8 cellular contexts compared by ENCODE assay signal in the genomic region with DNA sequence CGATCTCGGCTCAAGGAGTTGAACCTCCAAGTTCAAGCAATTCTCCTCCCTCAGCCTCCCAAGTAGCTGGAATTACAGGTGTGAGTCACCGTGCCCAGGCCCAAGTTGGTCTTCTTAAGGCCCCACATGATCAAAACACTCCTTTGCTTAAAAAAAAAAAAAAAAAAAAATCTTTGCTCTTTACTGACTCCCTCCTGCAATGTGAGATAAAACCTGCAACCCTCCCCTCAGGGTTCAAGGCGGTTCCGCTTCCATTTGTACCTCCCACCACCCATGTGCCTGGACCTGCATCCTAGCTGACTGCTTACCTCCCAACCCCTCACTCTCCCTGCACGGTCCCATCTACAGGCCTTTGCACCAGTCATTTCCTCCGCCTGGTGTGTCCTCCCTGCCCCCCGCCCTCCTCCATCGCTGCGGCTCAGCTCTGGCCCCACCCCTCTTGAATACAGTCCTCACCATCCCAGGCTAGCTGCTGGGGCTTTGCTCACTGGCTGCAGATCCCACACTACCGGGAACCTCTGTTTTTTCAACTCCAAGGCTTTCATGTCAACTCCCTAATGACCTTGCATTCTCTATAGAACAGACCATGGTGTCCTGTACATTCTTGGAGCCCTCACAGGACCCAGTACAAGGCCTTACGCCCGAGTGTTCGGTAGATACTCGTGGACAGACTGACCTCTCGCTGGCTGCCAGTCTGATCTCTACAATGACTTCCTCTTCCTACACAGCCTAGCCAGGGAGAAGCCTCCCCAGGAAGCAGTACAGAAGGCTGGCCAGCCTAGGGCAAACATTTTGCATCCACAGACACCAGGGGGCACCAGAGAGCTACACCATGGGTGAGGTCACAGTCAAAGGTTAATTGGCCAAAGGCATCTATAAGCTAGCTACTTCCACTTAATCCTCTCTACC. TPM values are rescaled to one million over a fixed set of nuclear protein-coding genes. Genes with fewer than 3 reads are reported as not detected.
A peak's percentile ranks its signal among the peaks of the same experiment; 100 is the strongest.
DNase-seq lines count a peak whose midpoint lies in the region; ATAC-seq and TF ChIP-seq lines count a peak whose summit lies in the region.

No MANE protein-coding gene starts in this region.

- H3K36me3 ChIP-seq in CD8-positive, alpha-beta T cell (ENCODE audit: insufficient read depth, low read length), result peaks cover 63% of the 10 kb centered on the region
- peaks cover 6% of the 10 kb centered on the region for H3K36me3 ChIP-seq in H7 (replicated peaks; ENCODE audit: control insufficient read depth, insufficient read depth, low read length)

- H3K4me3 ChIP-seq in CD8-positive, alpha-beta T cell (ENCODE audit: low read depth, low read length), result no peak overlapping the region
- H3K4me3 ChIP-seq in H7 (ENCODE audit: insufficient read depth, low read depth, low read length), result no peak overlapping the region

- POLR2A ChIA-PET in CD8-positive, alpha-beta T cell (lab: Charles Lee), result interaction anchor here (0.6 to 2.0 kb wide), 11 partner anchors 11 to 101 kb away, joined by 3 to 16 read pairs (median 3); a partner anchor contains a TSS

- H3K4me1 ChIP-seq in CD8-positive, alpha-beta T cell (ENCODE audit: insufficient read depth, low read length), result no peaks in the 10 kb centered on the region

- no peak overlapping the region for H3K4me3 Mint-ChIP-seq in CD8-positive, alpha-beta T cell
- H3K4me3 Mint-ChIP-seq in central memory CD8-positive, alpha-beta T cell, result no peak overlapping the region

- TF ChIP-seq CTCF in CD8-positive, alpha-beta T cell (IDR thresholded peaks at IDR 0.05), result peak; percentile 97

- no peaks in the 10 kb centered on the region for H3K27me3 ChIP-seq in CD8-positive, alpha-beta T cell (ENCODE audit: insufficient read depth, low read length)
- no peaks in the 10 kb centered on the region for H3K27me3 ChIP-seq in H7 (ENCODE audit: control insufficient read depth, insufficient read depth, low read length)

- peak overlapping the region; percentile 79 for H3K27ac Mint-ChIP-seq in CD8-positive, alpha-beta T cell
- peak overlapping the region; percentile 53 for H3K27ac Mint-ChIP-seq in central memory CD8-positive, alpha-beta T cell (ENCODE audit: low read depth)

- H3K9me3 ChIP-seq in CD8-positive, alpha-beta T cell (ENCODE audit: low read length), result no peaks in the 10 kb centered on the region

- intact Hi-C loops in CD8-positive, alpha-beta T cell (cut with DNase I, micrococcal nuclease), result loop anchor here (1.0 to 5.0 kb wide), 9 partner anchors 22 to 310 kb away; partner anchors contain the start of gene ZNF410 (in 1 of the 2)

- peak; percentile 70 to 95 (median 92) for DNase-seq in CD8-positive, alpha-beta T cell
- peak; percentile 95 for DNase-seq in H7
- DNase-seq in NCI-H345 (lab: John Stamatoyannopoulos, UW), result peak; percentile 59
- DNase-seq in central memory CD8-positive, alpha-beta T cell (ENCODE audit: low spot score in 2 of 2), result peak; percentile 75 to 92
- peak; percentile 86 for DNase-seq in kidney tubule cell (ENCODE audit: low spot score)
- DNase-seq in stimulated activated CD4-positive, alpha-beta T cell treated with anti-CD3 and anti-CD28 coated beads, Interleukin-1b, Interleukin-23, amount 100 ng/mL, for 24 hours (ENCODE audit: low read depth in 4 of 4, low spot score in 1 of 4), result peak; percentile 78 to 94 (median 88)

- H3K27ac ChIP-seq in CD8-positive, alpha-beta T cell (ENCODE audit: low read depth, low read length), result no peak overlapping the region

- H3K9me3 Mint-ChIP-seq in CD8-positive, alpha-beta T cell, result no peaks in the 10 kb centered on the region
- H3K9me3 Mint-ChIP-seq in central memory CD8-positive, alpha-beta T cell, result no peaks in the 10 kb centered on the region

- peaks cover 15% of the 10 kb centered on the region for H3K4me1 Mint-ChIP-seq in CD8-positive, alpha-beta T cell (ENCODE audit: low read depth)
- H3K4me1 Mint-ChIP-seq in central memory CD8-positive, alpha-beta T cell, result peaks cover 15% of the 10 kb centered on the region

- H3K36me3 Mint-ChIP-seq in CD8-positive, alpha-beta T cell, result peaks cover 72% of the 10 kb centered on the region
- peaks cover 53% of the 10 kb centered on the region for H3K36me3 Mint-ChIP-seq in central memory CD8-positive, alpha-beta T cell (ENCODE audit: insufficient read depth)

- CTCF ChIA-PET in CD8-positive, alpha-beta T cell (lab: Charles Lee), result interaction anchor here (0.6 to 10.0 kb wide), 40 partner anchors 10 to 338 kb away, joined by 3 to 186 read pairs (median 5); partner anchors contain the start of genes PNMA1 and PTGR2

- ATAC-seq in CD8-positive, alpha-beta T cell, result peak; percentile 93
- peak; percentile 92 to 96 for ATAC-seq in activated CD4-positive, CD25-positive, alpha-beta regulatory T cell treated with anti-CD3 and anti-CD28 coated beads, Interleukin-2, amount 50 U/mL, for 24 hours
- ATAC-seq in central memory CD8-positive, alpha-beta T cell (replicated peaks; ENCODE audit: extremely low read depth, poor library complexity, severe bottlenecking), result peak; percentile 64
- no peak for ATAC-seq in HG02973 (IDR thresholded peaks at IDR 0.05; ENCODE audit: unreplicated experiment)

- no peaks in the 10 kb centered on the region for H3K27me3 Mint-ChIP-seq in CD8-positive, alpha-beta T cell (ENCODE audit: low read depth)
- H3K27me3 Mint-ChIP-seq in central memory CD8-positive, alpha-beta T cell, result no peaks in the 10 kb centered on the region

RNA-seq across cellular contexts. Expression of gene PNMA1, which starts 14.2 kb away (rescaled TPM):
- total RNA-seq in CD8-positive, alpha-beta T cell, result 10 to 100 TPM; 39.4 to 39.8 TPM
- 18.0 and 18.1 TPM in 2 replicates for total RNA-seq in H7 (2014; rRNA removed; shearing (Covaris generic))
